ENCODE assay signal across 22 cellular contexts in the genomic region with DNA sequence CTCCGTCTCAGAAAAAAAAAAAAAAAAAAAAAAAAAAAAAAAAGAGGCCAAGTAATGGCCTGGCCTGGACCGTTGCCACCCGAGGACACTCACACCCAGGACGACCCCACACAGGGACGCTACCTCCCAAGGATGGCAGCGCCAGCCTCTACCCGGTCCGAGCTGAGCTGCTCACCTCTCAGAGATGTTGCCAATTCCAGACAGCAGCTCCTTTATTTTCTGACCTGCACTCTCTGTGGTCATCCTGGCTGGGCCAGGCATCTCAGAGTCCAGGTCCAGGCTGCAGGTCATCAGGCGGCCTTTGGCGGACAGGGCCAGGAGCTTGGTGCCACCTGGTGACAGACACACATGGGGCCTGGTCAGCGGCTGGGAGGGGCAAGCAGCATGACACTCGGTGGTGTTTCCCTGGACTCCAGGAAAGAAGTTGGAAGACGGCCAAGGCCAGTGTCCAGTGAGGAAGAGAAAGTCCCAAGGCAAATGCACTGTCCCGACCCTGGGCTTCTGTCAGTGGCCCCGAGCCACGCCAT. TPM values are rescaled to one million over a fixed set of nuclear protein-coding genes. Genes with fewer than 3 reads are reported as not detected.
DNase-seq lines count a peak whose midpoint lies in the region; ATAC-seq and TF ChIP-seq lines count a peak whose summit lies in the region.
"Had no signal": no experiment of that assay in that cellular context is flagged by ENCODE, and none has a peak within 500 bp of the region (broad histone marks: within the 10 kb centered on the region; RNA-seq: fewer than 3 reads in every experiment).

No MANE protein-coding gene starts in this region.

- H2AFZ ChIP-seq in DND-41 (ENCODE audit: low read depth, low read length) (no peak overlapping the region), Karpas-422 (ENCODE audit: low read length) (no peak overlapping the region)

- H3K36me3 Mint-ChIP-seq in IgD-negative memory B cell (peaks cover 5% of the 10 kb centered on the region), nephron (ENCODE audit: low read depth) (peaks cover 15% of the 10 kb centered on the region)

- H3K79me2 ChIP-seq in DND-41 (ENCODE audit: insufficient read depth, low read length) (peaks cover 40% of the 10 kb centered on the region), Karpas-422 (ENCODE audit: low read length) (peaks cover 28% of the 10 kb centered on the region)

- H3K27me3 ChIP-seq in DND-41 (ENCODE audit: insufficient read depth, low read length, poor library complexity) (no peaks in the 10 kb centered on the region), Karpas-422 (ENCODE audit: low read length) (no peaks in the 10 kb centered on the region)
- H3K27me3 ChIP-seq: adrenal gland, thyroid gland had no signal

- ATAC-seq in DND-41 (ENCODE audit: insufficient read depth, low read depth) (no peak), HG02970 (IDR thresholded peaks at IDR 0.05; ENCODE audit: low FRiP score, unreplicated experiment) (no peak), HG03432 (IDR thresholded peaks at IDR 0.05; ENCODE audit: unreplicated experiment) (no peak)

- H3K9ac ChIP-seq in DND-41 (ENCODE audit: low read depth, low read length) = no peak overlapping the region
- no peak overlapping the region for H3K9ac ChIP-seq in Karpas-422 (ENCODE audit: low read length)

- H3K27ac Mint-ChIP-seq in IgD-negative memory B cell (peak overlapping the region in 2 of 3 donors; percentile 78 to 94), nephron (no peak overlapping the region)
- H3K27ac Mint-ChIP-seq: activated CD4-positive, alpha-beta memory T cell treated with anti-CD3 and anti-CD28 coated beads, Interleukin-2, amount 10 ng/mL, durations not matched to agents 7 days and 5 days; endodermal cell had no signal

- H3K9me3 ChIP-seq in DND-41 (ENCODE audit: insufficient read depth, low read length, severe bottlenecking) (no peaks in the 10 kb centered on the region), Karpas-422 (ENCODE audit: low read length) (no peaks in the 10 kb centered on the region)
- H3K9me3 ChIP-seq: adrenal gland, thyroid gland had no signal

- H3K9me2 ChIP-seq in Karpas-422 (replicated peaks; ENCODE audit: insufficient read depth, low read length) = no peaks in the 10 kb centered on the region

- DNase-seq in DND-41 (no peak), cerebellar cortex (ENCODE audit: low spot score) (peak; percentile 51), HUDEP-2 (lab: John Stamatoyannopoulos, UW; ENCODE audit: unreplicated experiment in 76 of 76) (no peak), Karpas-422 (no peak)
- DNase-seq: activated CD4-positive, alpha-beta memory T cell treated with anti-CD3 and anti-CD28 coated beads, Interleukin-2, amount 10 ng/mL, durations not matched to agents 7 days and 5 days; activated T-cell treated with anti-CD3 and anti-CD28 coated beads, Interleukin-2, amount 50 U/mL, for 24 hours; cerebellar nuclear complex; endodermal cell; HCEC 1CT; mesendoderm; NCI-H1417 treated with DMSO at 0.1 percent for 48 hours; NCI-H748 treated with DMSO at 0.1 percent for 48 hours; retina; stimulated activated CD4-positive, alpha-beta T cell treated with anti-CD3 and anti-CD28 coated beads, Interleukin-15, amount 100 ng/mL, for 24 hours; stimulated activated naive CD4-positive, alpha-beta T cell; SW 1271; thyroid gland had no signal

- H3K4me3 ChIP-seq in DND-41 (ENCODE audit: low read depth in 1 of 2, low read length in 2 of 2) (no peak overlapping the region), Karpas-422 (ENCODE audit: low read length) (no peak overlapping the region)
- H3K4me3 ChIP-seq: adrenal gland, thyroid gland had no signal

- H3K27ac ChIP-seq in DND-41 (ENCODE audit: low read length) (no peak overlapping the region), Karpas-422 (ENCODE audit: low read length) (no peak overlapping the region)
- H3K27ac ChIP-seq: adrenal gland, thyroid gland had no signal

- H3K9me3 Mint-ChIP-seq in IgD-negative memory B cell (no peaks in the 10 kb centered on the region), nephron (no peaks in the 10 kb centered on the region)
- H3K9me3 Mint-ChIP-seq: activated CD4-positive, alpha-beta memory T cell treated with anti-CD3 and anti-CD28 coated beads, Interleukin-2, amount 10 ng/mL, durations not matched to agents 7 days and 5 days; activated T-cell treated with anti-CD3 and anti-CD28 coated beads, Interleukin-2, amount 50 U/mL, for 24 hours; endodermal cell had no signal

- H3K27me3 Mint-ChIP-seq in IgD-negative memory B cell (no peaks in the 10 kb centered on the region), nephron (ENCODE audit: low read depth) (peaks cover 6% of the 10 kb centered on the region)
- H3K27me3 Mint-ChIP-seq: activated CD4-positive, alpha-beta memory T cell treated with anti-CD3 and anti-CD28 coated beads, Interleukin-2, amount 10 ng/mL, durations not matched to agents 7 days and 5 days; activated T-cell treated with anti-CD3 and anti-CD28 coated beads, Interleukin-2, amount 50 U/mL, for 24 hours had no signal

- H4K20me1 ChIP-seq in DND-41 (ENCODE audit: insufficient read depth, low read length) = peaks cover 26% of the 10 kb centered on the region
- peaks cover 4% of the 10 kb centered on the region for H4K20me1 ChIP-seq in Karpas-422 (ENCODE audit: insufficient read depth, low read depth, low read length)

- H3K4me1 ChIP-seq in DND-41 (ENCODE audit: insufficient read depth, low read length) = peaks cover 39% of the 10 kb centered on the region
- H3K4me1 ChIP-seq in Karpas-422 (ENCODE audit: low read length) = peaks cover 18% of the 10 kb centered on the region

- H3K4me2 ChIP-seq in DND-41 (ENCODE audit: insufficient read depth, low read length) (peak overlapping the region; percentile 23; the same call in 1 of the 2 replicates), Karpas-422 (ENCODE audit: low read depth, low read length, poor library complexity, severe bottlenecking) (no peak overlapping the region)

- TF ChIP-seq CTCF in DND-41 (IDR thresholded peaks at IDR 0.05; ENCODE audit: borderline replicate concordance, extremely low read depth, low read length, poor library complexity, severe bottlenecking) (no peak), nephron (IDR thresholded peaks at IDR 0.05; ENCODE audit: unreplicated experiment in 3 of 3) (no peak)

- peaks cover 12 to 23% (median 18%) of the 10 kb centered on the region in 3 donors for H3K4me1 Mint-ChIP-seq in IgD-negative memory B cell
- peaks cover 21% of the 10 kb centered on the region for H3K4me1 Mint-ChIP-seq in nephron

- H3K36me3 ChIP-seq in DND-41 (ENCODE audit: insufficient read depth, low read length) = peaks cover 69% of the 10 kb centered on the region
- H3K36me3 ChIP-seq in Karpas-422 (ENCODE audit: insufficient read depth, low read length) = no peaks in the 10 kb centered on the region; the same call in 1 of the 2 replicates

- H3K4me3 Mint-ChIP-seq in IgD-negative memory B cell (peak overlapping the region in 2 of 4 donors; percentile 57 to 92), nephron (peak overlapping the region; percentile 89 to 91 (median 91))

RNA-seq across cellular contexts. Expression of gene FAAP100, which starts 3.1 kb away (rescaled TPM):
- 25.6 TPM for polyA plus RNA-seq in IgD-negative memory B cell
- total RNA-seq in Karpas-422 (2014; rRNA removed; shearing (Covaris generic); ENCODE audit: low replicate concordance) = 14.8 and 30.9 TPM in 2 replicates

RNA-seq across cellular contexts. Expression of gene FSCN2, which starts 20.9 kb away (rescaled TPM):
- 0.83 TPM for polyA plus RNA-seq in IgD-negative memory B cell
- total RNA-seq in Karpas-422 (2014; rRNA removed; shearing (Covaris generic); ENCODE audit: low replicate concordance) = 0.63 and 1.2 TPM in 2 replicates

RNA-seq across cellular contexts. Expression of gene ACTG1, which starts 36.5 kb away (rescaled TPM):
- polyA plus RNA-seq in IgD-negative memory B cell = 1,302 TPM
- total RNA-seq in Karpas-422 (2014; rRNA removed; shearing (Covaris generic); ENCODE audit: low replicate concordance) = 2,634 and 2,913 TPM in 2 replicates

Comparison
In these comparisons a context has a peak if more than half of its experiments do, and no peak if none do; other contexts are left out.
1. H3K27ac Mint-ChIP-seq: peak in IgD-negative memory B cell (2 of 3); none in nephron (0 of 3).